18 cellular contexts compared by ENCODE assay signal in genomic region chr14:96247031-96247430, GRCh38. TPM values are rescaled to one million over a fixed set of nuclear protein-coding genes. Genes with fewer than 3 reads are reported as not detected.
DNase-seq lines count a peak whose midpoint lies in the region; ATAC-seq and TF ChIP-seq lines count a peak whose summit lies in the region.
"Had no signal": no experiment of that assay in that cellular context is flagged by ENCODE, and none has a peak within 500 bp of the region (broad histone marks: within the 10 kb centered on the region; RNA-seq: fewer than 3 reads in every experiment).

No MANE protein-coding gene starts in this region.

- H3K36me3 ChIP-seq in ACC112 (ENCODE audit: insufficient read depth, low read length): peaks cover 1% of the 10 kb centered on the region; the same call in 1 of the 2 replicates

- TF ChIP-seq CTCF in epithelial cell of esophagus (IDR thresholded peaks at IDR 0.05; ENCODE audit: insufficient read depth, low read depth, low read length, missing control alignments) (no peak), neural crest cell (conservative IDR thresholded peaks at IDR 0.05) (no peak)

- H3K79me2 ChIP-seq in ACC112 (ENCODE audit: control insufficient read depth, insufficient read depth, low read length, unreplicated experiment): no peaks in the 10 kb centered on the region

- peaks cover 8% of the 10 kb centered on the region for H3K27me3 Mint-ChIP-seq in neural crest cell (ENCODE audit: low read depth)

- no peaks in the 10 kb centered on the region for H3K27me3 ChIP-seq in ACC112 (ENCODE audit: insufficient read depth, low read length)

- H2AFZ ChIP-seq in ACC112 (ENCODE audit: low read length, unreplicated experiment): no peak overlapping the region

- H3K4me3 Mint-ChIP-seq in neural crest cell: no peak overlapping the region
- H3K4me3 Mint-ChIP-seq: CD14-positive monocyte had no signal

- H3K4me1 Mint-ChIP-seq in neural crest cell: no peaks in the 10 kb centered on the region

- no peaks in the 10 kb centered on the region for H3K36me3 Mint-ChIP-seq in neural crest cell (ENCODE audit: low read depth)
- H3K36me3 Mint-ChIP-seq: CD14-positive monocyte had no signal

- H3K27ac Mint-ChIP-seq in neural crest cell (ENCODE audit: unreplicated experiment): peak overlapping the region; percentile 10
- H3K27ac Mint-ChIP-seq: CD14-positive monocyte had no signal

- no peak for ATAC-seq in HG02588 (IDR thresholded peaks at IDR 0.05; ENCODE audit: unreplicated experiment)
- ATAC-seq in left lobe of liver: no peak
- no peak for ATAC-seq in HG03432 (IDR thresholded peaks at IDR 0.05; ENCODE audit: unreplicated experiment)
- ATAC-seq: PC-3 had no signal

- peak; percentile 10 for DNase-seq in MV-4-11 (lab: John Stamatoyannopoulos, UW)
- DNase-seq in epithelial cell of esophagus (ENCODE audit: low read depth): peak; percentile 33
- no peak for DNase-seq in neural crest cell (ENCODE audit: low read depth, low spot score)
- no peak for DNase-seq in left lobe of liver (ENCODE audit: low spot score)
- no peak for DNase-seq in activated CD4-positive, alpha-beta T cell treated with anti-CD3 and anti-CD28 coated beads for 1 hour
- DNase-seq: AML-193, NCI-H1417 treated with DMSO at 0.1 percent for 48 hours, NCI-H2029, NCI-H446 had no signal

- H3K4me3 ChIP-seq in ACC112 (ENCODE audit: low read depth, low read length) (no peak overlapping the region), epithelial cell of esophagus (ENCODE audit: low read length) (no peak overlapping the region)
- H3K4me3 ChIP-seq: SK-N-MC had no signal

- peaks cover 41% of the 10 kb centered on the region for H3K4me1 ChIP-seq in ACC112 (ENCODE audit: control insufficient read depth, insufficient read depth, low read length, unreplicated experiment)

- H3K9me3 Mint-ChIP-seq in neural crest cell: peaks cover 23% of the 10 kb centered on the region

- peak overlapping the region; percentile 56 for H3K27ac ChIP-seq in ACC112 (ENCODE audit: low read depth, low read length)
- H3K27ac ChIP-seq: HL-60, SK-N-MC had no signal

RNA-seq across cellular contexts. Expression of gene BDKRB1, which starts 9.0 kb away (rescaled TPM):
- not detected in 2 replicates for total RNA-seq in neural crest cell
- not detected for total RNA-seq in left lobe of liver
- total RNA-seq: A673, Right ventricle myocardium inferior had no signal

RNA-seq across cellular contexts. Expression of gene BDKRB2, which starts 42.4 kb away (rescaled TPM):
- total RNA-seq in neural crest cell: 0.09 and 0.18 TPM in 2 replicates
- 0.10 TPM for total RNA-seq in left lobe of liver

Comparison
In these comparisons a context has a peak if more than half of its experiments do, and no peak if none do; other contexts are left out.
1. DNase-seq: peak in MV-4-11 (single experiment) and epithelial cell of esophagus (single experiment); none in neural crest cell (single experiment), left lobe of liver (single experiment) and activated CD4-positive, alpha-beta T cell treated with anti-CD3 and anti-CD28 coated beads for 1 hour (single experiment).